In the genomic region with DNA sequence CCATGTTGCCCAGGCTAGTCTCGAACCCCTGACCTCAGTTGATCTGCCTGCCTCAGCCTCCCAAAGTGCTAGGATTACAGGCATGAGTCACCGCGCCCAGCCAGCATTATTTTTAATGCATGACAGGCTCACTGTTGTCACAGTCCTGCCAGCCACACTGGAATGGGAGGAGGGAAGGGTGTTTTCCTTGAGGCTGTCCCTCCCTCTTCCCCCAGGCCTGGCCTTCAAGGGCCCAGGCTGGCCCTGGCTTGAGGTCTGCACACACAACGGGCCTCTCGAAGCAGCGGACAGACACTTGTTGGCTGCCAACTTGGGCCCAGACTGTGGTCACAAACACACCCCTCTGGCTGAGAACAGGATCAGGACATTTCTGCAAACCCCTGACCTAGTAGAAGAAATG, we compare ENCODE assay signal across 1 cellular context.
TF ChIP-seq lines count a peak whose summit lies in the region.

No MANE protein-coding gene starts in this region.

TF ChIP-seq in K562, 482 proteins besides CTCF, POLR2A, EP300 and RAD21:
- TF ChIP-seq, protein P1, sequence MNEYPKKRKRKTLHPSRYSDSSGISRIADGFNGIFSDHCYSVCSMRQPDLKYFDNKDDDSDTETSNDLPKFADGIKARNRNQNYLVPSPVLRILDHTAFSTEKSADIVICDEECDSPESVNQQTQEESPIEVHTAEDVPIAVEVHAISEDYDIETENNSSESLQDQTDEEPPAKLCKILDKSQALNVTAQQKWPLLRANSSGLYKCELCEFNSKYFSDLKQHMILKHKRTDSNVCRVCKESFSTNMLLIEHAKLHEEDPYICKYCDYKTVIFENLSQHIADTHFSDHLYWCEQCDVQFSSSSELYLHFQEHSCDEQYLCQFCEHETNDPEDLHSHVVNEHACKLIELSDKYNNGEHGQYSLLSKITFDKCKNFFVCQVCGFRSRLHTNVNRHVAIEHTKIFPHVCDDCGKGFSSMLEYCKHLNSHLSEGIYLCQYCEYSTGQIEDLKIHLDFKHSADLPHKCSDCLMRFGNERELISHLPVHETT (CRISPR knock-in tag; conservative IDR thresholded peaks at IDR 0.05 in 1 of 2, IDR thresholded peaks at IDR 0.05 in 1 of 2): no peak
- no peak for TF ChIP-seq YY1 (IDR thresholded peaks at IDR 0.05; ENCODE audit: borderline replicate concordance in 1 of 3, control insufficient read depth in 1 of 3, extremely low read depth in 1 of 3, insufficient read depth in 3 of 3, insufficient read length in 1 of 3, insufficient replicate concordance in 2 of 3, low read depth in 1 of 3, low read length in 2 of 3)
- no peak for TF ChIP-seq ARID3A (IDR thresholded peaks at IDR 0.05; ENCODE audit: borderline replicate concordance, low read depth, low read length)
- TF ChIP-seq PPARD (CRISPR knock-in tag; IDR thresholded peaks at IDR 0.05): no peak
- TF ChIP-seq, protein P2, sequence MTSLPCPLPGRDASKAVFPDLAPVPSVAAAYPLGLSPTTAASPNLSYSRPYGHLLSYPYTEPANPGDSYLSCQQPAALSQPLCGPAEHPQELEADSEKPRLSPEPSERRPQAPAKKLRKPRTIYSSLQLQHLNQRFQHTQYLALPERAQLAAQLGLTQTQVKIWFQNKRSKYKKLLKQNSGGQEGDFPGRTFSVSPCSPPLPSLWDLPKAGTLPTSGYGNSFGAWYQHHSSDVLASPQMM (CRISPR knock-in tag; IDR thresholded peaks at IDR 0.05): no peak
- TF ChIP-seq E2F4 (CRISPR knock-in tag; IDR thresholded peaks at IDR 0.05; ENCODE audit: low read depth): no peak
- no peak for TF ChIP-seq ZBTB11 (CRISPR knock-in tag; IDR thresholded peaks at IDR 0.05)
- no peak for TF ChIP-seq ZNF512 (tag; IDR thresholded peaks at IDR 0.05)
